ENCODE assay signal across 15 cellular contexts in genomic region chr2:240259201-240259923, GRCh38.
DNase-seq lines count a peak whose midpoint lies in the region; ATAC-seq, FAIRE-seq and TF ChIP-seq lines count a peak whose summit lies in the region.
"Had no signal": no experiment of that assay in that cellular context is flagged by ENCODE, and none has a peak within 500 bp of the region (broad histone marks: within the 10 kb centered on the region; RNA-seq: fewer than 3 reads in every experiment).

No MANE protein-coding gene starts in this region.

- H3K4me3 ChIP-seq in K562 = no peak overlapping the region
- peak overlapping the region; percentile 23 for H3K4me3 ChIP-seq in thoracic aorta

- no peak for TF ChIP-seq POLR2A in K562 (conservative IDR thresholded peaks at IDR 0.05)

- no peak overlapping the region for H3K4me3 Mint-ChIP-seq in nephron

- no peak for ATAC-seq in K562
- ATAC-seq in left cardiac atrium = peak; percentile 92 to 94
- ATAC-seq in thoracic aorta (ENCODE audit: insufficient number of reproducible peaks, low FRiP score, low read depth) = peak; percentile 69
- ATAC-seq in HG02981 (IDR thresholded peaks at IDR 0.05; ENCODE audit: unreplicated experiment) = no peak

- H3K27me3 ChIP-seq in K562 (ENCODE audit: control insufficient read depth in 2 of 2, insufficient read depth in 2 of 2, low read length in 2 of 2) (peaks cover 2 to 10% of the 10 kb centered on the region in 2 experiments; a peak in 2 of 5 replicates), thoracic aorta (replicated peaks; ENCODE audit: insufficient read depth) (no peaks in the 10 kb centered on the region)

- no peak for TF ChIP-seq EP300 in K562 (IDR thresholded peaks at IDR 0.05; ENCODE audit: low read length)

- POLR2A ChIA-PET in K562 (lab: Yijun Ruan, JAX) = no interaction called here

- H3K9ac ChIP-seq in K562 (ENCODE audit: insufficient read depth in 1 of 2, low read depth in 2 of 2, low read length in 2 of 2) = peak overlapping the region in 1 of 2 experiments; percentile 64; a peak in 2 of 4 replicates

- H3K27ac Mint-ChIP-seq in nephron = peak overlapping the region; percentile 83 to 92 (median 87)

- H3K9me3 ChIP-seq in K562 (replicated peaks; ENCODE audit: control insufficient read depth, insufficient read depth, low read depth, low read length) (no peaks in the 10 kb centered on the region), thoracic aorta (no peaks in the 10 kb centered on the region)

- no peak overlapping the region for H3K4me2 ChIP-seq in K562 (ENCODE audit: insufficient read depth, low read length)

- H3K27me3 Mint-ChIP-seq in nephron (ENCODE audit: low read depth) = peaks cover 16% of the 10 kb centered on the region

- in situ Hi-C loops in K562 (cut with MboI) = no loop called here

- no peaks in the 10 kb centered on the region for H3K9me1 ChIP-seq in K562 (ENCODE audit: control insufficient read depth, insufficient read depth, low read length)

- H3K4me1 Mint-ChIP-seq in nephron = peaks cover 40% of the 10 kb centered on the region

- no peaks in the 10 kb centered on the region for H4K20me1 ChIP-seq in K562 (replicated peaks; ENCODE audit: control insufficient read depth, insufficient read depth, low read length)

- H3K27ac ChIP-seq in K562 (ENCODE audit: extremely low read depth, low read depth, low read length) = no peak overlapping the region
- peak overlapping the region; percentile 90 to 100 for H3K27ac ChIP-seq in thoracic aorta

- no peaks in the 10 kb centered on the region for H3K36me3 ChIP-seq in K562 (ENCODE audit: control insufficient read depth, insufficient read depth, low read length)
- H3K36me3 ChIP-seq in thoracic aorta = no peaks in the 10 kb centered on the region

- H3K36me3 Mint-ChIP-seq in nephron (ENCODE audit: low read depth) = peaks cover 8% of the 10 kb centered on the region

- H2AFZ ChIP-seq in K562 (ENCODE audit: low read depth, low read length) = peak overlapping the region; percentile 62; the same call in 1 of the 2 replicates

- intact Hi-C loops in K562 (cut with micrococcal nuclease) (no loop called here), left cardiac atrium (cut with DNase I) (no loop called here)

- DNase-seq in K562 (ENCODE audit: extremely low read depth in 1 of 4, low spot score in 3 of 4) = no peak
- peak; percentile 82 for DNase-seq in left cardiac atrium
- DNase-seq in thoracic aorta (ENCODE audit: low spot score) = peak; percentile 80
- no peak for DNase-seq in effector CD8-positive, alpha-beta T cell (lab: John Stamatoyannopoulos, UW)
- DNase-seq in DMS53 (lab: John Stamatoyannopoulos, UW) = no peak
- DNase-seq in NCI-H2227 (lab: John Stamatoyannopoulos, UW; ENCODE audit: unreplicated experiment) = no peak
- DNase-seq: activated CD4-positive, alpha-beta T cell treated with anti-CD3 and anti-CD28 coated beads for 4 hours; effector CD4-positive, alpha-beta T cell; foreskin melanocyte; NCI-H1930; NCI-H69; T-helper 2 cell had no signal

- CTCF ChIA-PET in K562 (lab: Yijun Ruan, JAX; ENCODE audit: low intra/inter-chr PET ratio) = no interaction called here

- no TSS peak for BruUV-seq in K562 (replicated peaks; lab: Mats Ljungman, UMichigan)

- H3K9me3 Mint-ChIP-seq in nephron = peaks cover 30% of the 10 kb centered on the region

- WGBS in K562 (ENCODE audit: insufficient coverage, low coverage, missing lambda C conversion rate) = 12% methylated on average over 14 of the region's 17 CpGs

- peaks cover 0 to 22% of the 10 kb centered on the region in 2 experiments; a peak in 2 of 5 replicates for H3K4me1 ChIP-seq in K562 (replicated peaks in 1 of 2; ENCODE audit: control insufficient read depth in 2 of 2, insufficient read depth in 2 of 2, low read length in 2 of 2)
- peaks cover 13 to 31% of the 10 kb centered on the region in 2 donors for H3K4me1 ChIP-seq in thoracic aorta (ENCODE audit: control insufficient read depth in 1 of 2, low read depth in 2 of 2)

- no peak for FAIRE-seq in K562 (lab: Jason Lieb, UNC)
- FAIRE-seq: islet of Langerhans had no signal

- no peaks in the 10 kb centered on the region for H3K79me2 ChIP-seq in K562 (ENCODE audit: control insufficient read depth, insufficient read depth, low read length)

- TF ChIP-seq CTCF in K562 (IDR thresholded peaks at IDR 0.05 in 2 of 3, conservative IDR thresholded peaks at IDR 0.05 in 1 of 3; ENCODE audit: insufficient read depth in 2 of 3, low read depth in 1 of 3, low read length in 3 of 3) = no peak
- no peak for TF ChIP-seq CTCF in nephron (IDR thresholded peaks at IDR 0.05; ENCODE audit: unreplicated experiment in 3 of 3)
- peak; percentile 9 for TF ChIP-seq CTCF in thoracic aorta (IDR thresholded peaks at IDR 0.05)

- TF ChIP-seq RAD21 in K562 (CRISPR knock-in tag; conservative IDR thresholded peaks at IDR 0.05 in 1 of 2, IDR thresholded peaks at IDR 0.05 in 1 of 2) = no peak

TF ChIP-seq in K562, 482 proteins besides CTCF, POLR2A, EP300 and RAD21:
- peak in 1 of 2 experiments; percentile 30; a peak in 1 of 4 replicates for TF ChIP-seq NRF1 (conservative IDR thresholded peaks at IDR 0.05 in 1 of 2, IDR thresholded peaks at IDR 0.05 in 1 of 2)
- TF ChIP-seq CEBPZ (IDR thresholded peaks at IDR 0.05; ENCODE audit: borderline replicate concordance, low read depth, low read length) = no peak
- peak; percentile 12; the same call in 1 of the 2 replicates for TF ChIP-seq TFAP4 (CRISPR knock-in tag; IDR thresholded peaks at IDR 0.05; ENCODE audit: borderline replicate concordance)
- no peak for TF ChIP-seq HNRNPH1 (optimal IDR thresholded peaks at IDR 0.05; ENCODE audit: low read depth, low read length)

Comparison
In these comparisons a context has a peak if more than half of its experiments do, and no peak if none do; other contexts are left out.
1. ATAC-seq: peak in left cardiac atrium (2 of 2) and thoracic aorta (single experiment); none in K562 (single experiment) and HG02981 (single experiment).
2. DNase-seq: peak in left cardiac atrium (single experiment) and thoracic aorta (single experiment); none in K562 (0 of 4), effector CD8-positive, alpha-beta T cell (single experiment), DMS53 (single experiment) and NCI-H2227 (single experiment).